Comparison of ENCODE assay signal across 27 cellular contexts in the genomic region with DNA sequence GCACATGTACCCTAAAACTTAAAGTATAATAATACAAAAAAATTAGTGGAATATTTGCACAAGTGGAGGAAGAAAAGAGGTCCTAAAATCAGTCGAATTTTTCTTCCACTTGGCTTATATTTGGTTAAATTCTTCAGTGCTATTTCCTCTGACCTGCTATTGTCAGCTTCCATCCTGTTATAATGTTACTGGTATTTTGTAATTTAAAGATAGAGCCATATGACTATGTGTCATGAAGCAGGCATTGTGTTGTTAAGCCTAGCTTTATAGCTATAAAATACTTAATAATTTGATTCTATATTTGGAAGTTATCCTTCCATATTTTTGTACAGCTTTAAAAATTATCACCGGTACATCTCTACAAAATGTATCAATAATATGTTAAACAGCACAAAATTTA.
DNase-seq lines count a peak whose midpoint lies in the region; ATAC-seq, FAIRE-seq and TF ChIP-seq lines count a peak whose summit lies in the region.
"Had no signal": no experiment of that assay in that cellular context is flagged by ENCODE, and none has a peak within 500 bp of the region (broad histone marks: within the 10 kb centered on the region; RNA-seq: fewer than 3 reads in every experiment).

No MANE protein-coding gene starts in this region.

- no peaks in the 10 kb centered on the region for H3K9me2 ChIP-seq in hepatocyte (replicated peaks; ENCODE audit: insufficient read depth)

- ATAC-seq in GM18870 (IDR thresholded peaks at IDR 0.05; ENCODE audit: unreplicated experiment) (no peak), upper lobe of right lung (no peak)
- ATAC-seq: A549, HCT116 had no signal

- H2AFZ ChIP-seq in hepatocyte: no peak overlapping the region
- H2AFZ ChIP-seq: GM23248 had no signal

- no peaks in the 10 kb centered on the region for H4K20me1 ChIP-seq in hepatocyte (ENCODE audit: insufficient read depth, poor library complexity, severe bottlenecking)
- H4K20me1 ChIP-seq: BLaER1 treated with 17β-estradiol and CSF1 and Interleukin-3, amounts not matched to agents 10 nM and 100 nM had no signal

- peaks cover 6% of the 10 kb centered on the region for H3K36me3 Mint-ChIP-seq in osteocyte (ENCODE audit: unreplicated experiment)
- H3K36me3 Mint-ChIP-seq: CD14-positive monocyte; CD4-positive, alpha-beta memory T cell had no signal

- H3K4me2 ChIP-seq in hepatocyte: no peak overlapping the region
- H3K4me2 ChIP-seq: A549; BLaER1 treated with 17β-estradiol and CSF1 and Interleukin-3, amounts not matched to agents 10 nM and 100 nM had no signal

- H3K9me3 ChIP-seq in upper lobe of right lung (no peaks in the 10 kb centered on the region), hepatocyte (ENCODE audit: low read depth) (no peaks in the 10 kb centered on the region), kidney (ENCODE audit: control insufficient read depth in 1 of 2, low read length in 2 of 2) (no peaks in the 10 kb centered on the region)
- H3K9me3 ChIP-seq: A549; BE2C; BLaER1 treated with 17β-estradiol and CSF1 and Interleukin-3, amounts not matched to agents 10 nM and 100 nM had no signal

- H3K27me3 ChIP-seq in upper lobe of right lung: no peaks in the 10 kb centered on the region
- H3K27me3 ChIP-seq in hepatocyte: no peaks in the 10 kb centered on the region
- H3K27me3 ChIP-seq: BE2C; BLaER1 treated with 17β-estradiol and CSF1 and Interleukin-3, amounts not matched to agents 10 nM and 100 nM had no signal

- peak overlapping the region; percentile 75 for H3K27ac Mint-ChIP-seq in osteocyte (ENCODE audit: unreplicated experiment)
- H3K27ac Mint-ChIP-seq: CD14-positive monocyte; CD4-positive, alpha-beta memory T cell had no signal

- H3K79me2 ChIP-seq in hepatocyte: no peaks in the 10 kb centered on the region

- WGBS in hepatocyte (ENCODE audit: low lambda C conversion rate, missing lambda C conversion rate): 83% methylated on average over 2 of the region's 2 CpGs

- TF ChIP-seq CTCF in cardiac fibroblast (IDR thresholded peaks at IDR 0.05; ENCODE audit: low read depth, low read length): no peak
- no peak for TF ChIP-seq CTCF in foreskin fibroblast (IDR thresholded peaks at IDR 0.05; ENCODE audit: low read depth, low read length)
- TF ChIP-seq CTCF in osteocyte (IDR thresholded peaks at IDR 0.05): no peak
- no peak for TF ChIP-seq CTCF in upper lobe of right lung (IDR thresholded peaks at IDR 0.05)
- no peak for TF ChIP-seq CTCF in hepatocyte (IDR thresholded peaks at IDR 0.05; ENCODE audit: poor library complexity)
- no peak for TF ChIP-seq CTCF in kidney (IDR thresholded peaks at IDR 0.05; ENCODE audit: borderline replicate concordance, extremely low read depth, insufficient read depth)

- H3K4me1 ChIP-seq in upper lobe of right lung: no peaks in the 10 kb centered on the region
- H3K4me1 ChIP-seq in hepatocyte (ENCODE audit: insufficient read depth): no peaks in the 10 kb centered on the region
- H3K4me1 ChIP-seq in kidney (ENCODE audit: control insufficient read depth in 1 of 2, insufficient read depth in 1 of 2, low read depth in 1 of 2, low read length in 2 of 2): no peaks in the 10 kb centered on the region
- H3K4me1 ChIP-seq: A549; BLaER1 treated with 17β-estradiol and CSF1 and Interleukin-3, amounts not matched to agents 10 nM and 100 nM had no signal

- intact Hi-C loops in upper lobe of right lung (cut with DNase I) (no loop called here), kidney (cut with DNase I) (no loop called here)

- peaks cover 10% of the 10 kb centered on the region for H3K9me3 Mint-ChIP-seq in osteocyte (ENCODE audit: unreplicated experiment)

- H3K4me3 ChIP-seq in cardiac fibroblast (replicated peaks in 1 of 2; ENCODE audit: low read depth in 2 of 2, low read length in 2 of 2) (no peak overlapping the region), foreskin fibroblast (ENCODE audit: low read depth in 1 of 2, low read length in 2 of 2) (no peak overlapping the region), upper lobe of right lung (no peak overlapping the region), hepatocyte (no peak overlapping the region), kidney (ENCODE audit: low read length in 2 of 2) (no peak overlapping the region)
- H3K4me3 ChIP-seq: A549; BLaER1 treated with 17β-estradiol and CSF1 and Interleukin-3, amounts not matched to agents 10 nM and 100 nM; GM23248 had no signal

- no peak overlapping the region for H3K9ac ChIP-seq in kidney (ENCODE audit: low read length in 2 of 2)
- H3K9ac ChIP-seq: BLaER1 treated with 17β-estradiol and CSF1 and Interleukin-3, amounts not matched to agents 10 nM and 100 nM; GM23248 had no signal

- FAIRE-seq in kidney (lab: Jason Lieb, UNC): no peak
- FAIRE-seq: A549, GM12891, GM18507, H1 had no signal

- no peaks in the 10 kb centered on the region for H3K27me3 Mint-ChIP-seq in osteocyte (ENCODE audit: unreplicated experiment)
- H3K27me3 Mint-ChIP-seq: CD4-positive, alpha-beta memory T cell had no signal

- DNase-seq in cardiac fibroblast (ENCODE audit: low read depth in 2 of 2): peak; percentile 22 to 51
- peak; percentile 43 to 73 for DNase-seq in dermis microvascular lymphatic vessel endothelial cell (ENCODE audit: low read depth in 2 of 2)
- DNase-seq in foreskin fibroblast: peak; percentile 32 to 48
- no peak for DNase-seq in osteocyte (ENCODE audit: extremely low spot score, unreplicated experiment)
- no peak for DNase-seq in upper lobe of right lung
- DNase-seq in hepatocyte (ENCODE audit: low spot score): no peak
- DNase-seq in kidney: no peak
- DNase-seq: 8988T; ACHN; AML-193; BE2C; Calu3; CD4-positive, alpha-beta memory T cell; COR-L47; DMS53; DMS79 treated with DMSO at 0.1 percent for 48 hours; GF-D8; GM23248; H7 had no signal

- peaks cover 60% of the 10 kb centered on the region for H3K4me1 Mint-ChIP-seq in osteocyte (ENCODE audit: unreplicated experiment)
- H3K4me1 Mint-ChIP-seq: CD14-positive monocyte; CD4-positive, alpha-beta memory T cell had no signal

- H3K4me3 Mint-ChIP-seq in osteocyte (ENCODE audit: unreplicated experiment): no peak overlapping the region
- H3K4me3 Mint-ChIP-seq: CD14-positive monocyte; CD4-positive, alpha-beta memory T cell had no signal

- H3K36me3 ChIP-seq in upper lobe of right lung (no peaks in the 10 kb centered on the region), hepatocyte (replicated peaks; ENCODE audit: insufficient read depth, low read depth) (no peaks in the 10 kb centered on the region), kidney (ENCODE audit: control insufficient read depth in 1 of 2, insufficient read depth in 2 of 2, low read length in 2 of 2) (no peaks in the 10 kb centered on the region)
- H3K36me3 ChIP-seq: BE2C; BLaER1 treated with 17β-estradiol and CSF1 and Interleukin-3, amounts not matched to agents 10 nM and 100 nM had no signal

- H3K27ac ChIP-seq in upper lobe of right lung (no peak overlapping the region), hepatocyte (no peak overlapping the region), kidney (ENCODE audit: low read depth in 2 of 2, low read length in 2 of 2) (no peak overlapping the region)
- H3K27ac ChIP-seq: A549; BLaER1 treated with 17β-estradiol and CSF1 and Interleukin-3, amounts not matched to agents 10 nM and 100 nM; GM23248 had no signal

Comparison
In these comparisons a context has a peak if more than half of its experiments do, and no peak if none do; other contexts are left out.
1. DNase-seq: peak in cardiac fibroblast (2 of 2), dermis microvascular lymphatic vessel endothelial cell (2 of 2) and foreskin fibroblast (2 of 2); none in osteocyte (single experiment), upper lobe of right lung (single experiment), hepatocyte (single experiment) and kidney (single experiment).